Comparison of ENCODE assay signal across 14 cellular contexts in genomic region chr6:134282816-134283215, GRCh38.
"Had no signal": no experiment of that assay in that cellular context is flagged by ENCODE, and none has a peak within 500 bp of the region (broad histone marks: within the 10 kb centered on the region; RNA-seq: fewer than 3 reads in every experiment).

No MANE protein-coding gene starts in this region.

- H3K9me3 ChIP-seq: body of pancreas, pancreas, spleen, thoracic aorta, upper lobe of right lung had no signal

- H3K4me3 ChIP-seq: body of pancreas, hepatocyte, pancreas, spleen, thoracic aorta, upper lobe of right lung had no signal

- DNase-seq: activated CD4-positive, alpha-beta T cell treated with anti-CD3 and anti-CD28 coated beads, Interleukin-2, amount 50 U/mL, for 1 hour; activated CD8-positive, alpha-beta memory T cell treated with anti-CD3 and anti-CD28 coated beads for 24 hours; activated gamma-delta T cell treated with Interleukin-2 at 50 U/mL for 16 hours; amniotic stem cell; body of pancreas; islet precursor cell; pancreas; spleen; stimulated activated naive CD8-positive, alpha-beta T cell treated with anti-CD3 and anti-CD28 coated beads, Interleukin-15, amount 100 ng/mL, for 72 hours; upper lobe of right lung had no signal

- ATAC-seq: activated CD4-positive, CD25-positive, alpha-beta regulatory T cell treated with anti-CD3 and anti-CD28 coated beads, Interleukin-2, amount 50 U/mL, for 24 hours; body of pancreas; pancreas; sciatic nerve; stimulated activated naive CD8-positive, alpha-beta T cell treated with anti-CD3 and anti-CD28 coated beads, Interleukin-15, amount 100 ng/mL, for 72 hours; upper lobe of right lung had no signal

- H3K36me3 ChIP-seq: pancreas, spleen, thoracic aorta, upper lobe of right lung had no signal

- H3K27me3 ChIP-seq: body of pancreas, hepatocyte, pancreas, spleen, upper lobe of right lung had no signal

- H3K27ac ChIP-seq: body of pancreas, hepatocyte, pancreas, spleen, thoracic aorta, upper lobe of right lung had no signal

- H3K4me1 ChIP-seq: body of pancreas, pancreas, upper lobe of right lung had no signal
